Comparison of ENCODE assay signal across 8 cellular contexts in genomic region chr17:47066841-47067682, GRCh38.
DNase-seq lines count a peak whose midpoint lies in the region; ATAC-seq and TF ChIP-seq lines count a peak whose summit lies in the region.

No MANE protein-coding gene starts in this region.

- peak overlapping the region; percentile 95 for H3K27ac Mint-ChIP-seq in nephron progenitor cell

- peak; percentile 94 for TF ChIP-seq POLR2A in Raji (IDR thresholded peaks at IDR 0.05; ENCODE audit: insufficient read depth, low read depth, low read length)

- DNase-seq in D341Med (ENCODE audit: low spot score) (peak; percentile 98), MG63 (peak; percentile 90), fibroblast of villous mesenchyme (ENCODE audit: low read depth) (peak; percentile 92), nephron progenitor cell (peak; percentile 71)
- DNase-seq in activated effector memory CD4-positive, alpha-beta T cell treated with Interleukin-2 at 50 U/mL for 16 hours = peak; percentile 48
- peak; percentile 76 for DNase-seq in stimulated activated naive CD8-positive, alpha-beta T cell treated with anti-CD3 and anti-CD28 coated beads, Interleukin-15, Interleukin-2, amounts not matched to agents 100 U/mL and 50 U/mL, for 24 hours

- no peaks in the 10 kb centered on the region for H3K9me3 Mint-ChIP-seq in nephron progenitor cell

- peaks cover 30% of the 10 kb centered on the region for H3K4me1 Mint-ChIP-seq in nephron progenitor cell

- H3K27me3 ChIP-seq in MG63 = no peaks in the 10 kb centered on the region

- ATAC-seq in GM21737 (IDR thresholded peaks at IDR 0.05; ENCODE audit: unreplicated experiment) = peak; percentile 79
- ATAC-seq in stimulated activated naive CD8-positive, alpha-beta T cell treated with anti-CD3 and anti-CD28 coated beads, Interleukin-15, Interleukin-2, amounts not matched to agents 100 U/mL and 50 U/mL, for 24 hours = peak; percentile 100

- no peaks in the 10 kb centered on the region for H3K9me3 ChIP-seq in MG63

- peak; percentile 12 for TF ChIP-seq CTCF in fibroblast of villous mesenchyme (IDR thresholded peaks at IDR 0.05; ENCODE audit: insufficient read depth, low read depth, low read length)
- TF ChIP-seq CTCF in nephron progenitor cell (IDR thresholded peaks at IDR 0.05) = no peak

- H3K36me3 Mint-ChIP-seq in nephron progenitor cell (ENCODE audit: low read depth) = peaks cover 18% of the 10 kb centered on the region

- peaks cover 12% of the 10 kb centered on the region for H3K36me3 ChIP-seq in MG63

- H3K4me3 ChIP-seq in MG63 (peak overlapping the region; percentile 78), fibroblast of villous mesenchyme (ENCODE audit: low read depth, low read length) (peak overlapping the region; percentile 99)

- peaks cover 2% of the 10 kb centered on the region for H3K27me3 Mint-ChIP-seq in nephron progenitor cell (ENCODE audit: low read depth, poor library complexity)

- peak overlapping the region; percentile 92 for H3K4me3 Mint-ChIP-seq in nephron progenitor cell

Comparison
In these comparisons a context has a peak if more than half of its experiments do, and no peak if none do; other contexts are left out.
1. Peak in every context shown above with its lines: DNase-seq, ATAC-seq and H3K4me3 ChIP-seq.
2. DNase-seq: peak in every context shown above with its lines; median percentile 98 in D341Med; 92 in fibroblast of villous mesenchyme; 90 in MG63; 76 in stimulated activated naive CD8-positive, alpha-beta T cell treated with anti-CD3 and anti-CD28 coated beads, Interleukin-15, Interleukin-2, amounts not matched to agents 100 U/mL and 50 U/mL, for 24 hours; 71 in nephron progenitor cell; 48 in activated effector memory CD4-positive, alpha-beta T cell treated with Interleukin-2 at 50 U/mL for 16 hours.